Comparison of ENCODE assay signal across 13 cellular contexts in the genomic region with DNA sequence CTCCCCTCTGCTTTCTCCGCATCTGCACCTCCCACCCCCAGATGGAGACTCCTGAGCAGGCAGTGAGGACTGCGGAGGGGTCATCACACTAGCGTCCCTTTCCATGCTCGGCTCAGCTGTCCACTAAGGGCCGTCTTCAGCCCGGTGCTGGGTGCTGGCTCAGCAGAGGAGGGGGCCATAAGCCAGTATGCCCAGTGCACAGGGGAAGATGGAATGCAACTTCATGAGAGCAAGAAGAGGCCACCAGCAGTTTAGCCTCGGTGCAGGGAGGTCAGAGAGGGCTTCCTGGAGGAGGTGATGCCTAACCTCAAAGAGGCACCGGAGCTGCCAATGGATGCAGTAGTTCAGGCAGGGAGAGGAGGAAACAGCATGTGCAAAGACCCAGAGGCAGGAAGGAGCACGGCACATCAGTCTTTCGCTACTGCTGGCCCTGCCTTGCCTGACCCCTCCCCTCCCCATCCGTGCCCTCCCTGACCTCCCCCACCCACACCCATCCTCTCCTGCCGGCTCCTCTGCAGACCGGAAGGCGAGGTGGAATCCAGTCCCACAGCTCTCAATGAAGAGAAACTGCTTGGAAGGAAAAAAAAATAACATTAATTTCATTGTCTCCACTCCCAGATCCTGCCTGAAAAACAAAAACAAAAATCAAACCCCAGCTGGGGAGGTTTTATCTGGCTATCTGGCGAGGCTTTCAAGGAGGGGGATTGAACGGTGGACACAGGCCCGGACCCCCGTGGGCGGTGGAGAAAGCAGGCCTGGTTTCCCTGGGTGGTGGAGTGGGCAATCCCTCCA. TPM values are rescaled to one million over a fixed set of nuclear protein-coding genes. Genes with fewer than 3 reads are reported as not detected.
A peak's percentile ranks its signal among the peaks of the same experiment; 100 is the strongest.
DNase-seq lines count a peak whose midpoint lies in the region; ATAC-seq and TF ChIP-seq lines count a peak whose summit lies in the region.
"Had no signal": no experiment of that assay in that cellular context is flagged by ENCODE, and none has a peak within 500 bp of the region (broad histone marks: within the 10 kb centered on the region; RNA-seq: fewer than 3 reads in every experiment).

No MANE protein-coding gene starts in this region.

- peak; percentile 2 for DNase-seq in AG08396 (ENCODE audit: low spot score)
- DNase-seq in adipocyte (ENCODE audit: low read depth) = no peak
- DNase-seq in left lung = peak; percentile 32 to 49
- peak; percentile 74 for DNase-seq in posterior vena cava (ENCODE audit: low spot score)
- no peak for DNase-seq in brain microvascular endothelial cell
- no peak for DNase-seq in mesenteric fat pad (ENCODE audit: low spot score)
- no peak for DNase-seq in activated gamma-delta T cell treated with Interleukin-2 at 50 U/mL for 16 hours
- DNase-seq in NCI-H748 treated with DMSO at 0.1 percent for 48 hours (lab: John Stamatoyannopoulos, UW) = no peak
- DNase-seq: activated T-cell treated with anti-CD3 and anti-CD28 coated beads, Interleukin-2, amount 50 U/mL, for 72 hours; KG1; naive B cell; NCI-H1105 treated with DMSO at 0.1 percent for 48 hours; T-helper 1 cell had no signal

- no peak overlapping the region for H3K4me3 ChIP-seq in adipocyte (ENCODE audit: low read length)
- H3K4me3 ChIP-seq in left lung = no peak overlapping the region
- no peak overlapping the region for H3K4me3 ChIP-seq in brain microvascular endothelial cell (ENCODE audit: low read depth, low read length)

- H3K9ac ChIP-seq in adipocyte (ENCODE audit: low read length) = peak overlapping the region; percentile 40

- H3K27ac ChIP-seq in left lung (peak overlapping the region; percentile 97 to 98), brain microvascular endothelial cell (no peak overlapping the region)

- H3K4me1 ChIP-seq in adipocyte (ENCODE audit: control insufficient read depth, insufficient read depth, low read length) = peaks cover 30% of the 10 kb centered on the region
- peaks cover 48 to 90% of the 10 kb centered on the region in 2 donors for H3K4me1 ChIP-seq in left lung

- no peaks in the 10 kb centered on the region for H3K9me3 ChIP-seq in adipocyte (ENCODE audit: control insufficient read depth, low read length)
- H3K9me3 ChIP-seq in left lung = no peaks in the 10 kb centered on the region

- in situ Hi-C loops in brain microvascular endothelial cell (cut with HindIII; ENCODE audit: low pct_ligation_motif_present, low sequenced_read_pairs) = no loop called here

- TF ChIP-seq CTCF in left lung (IDR thresholded peaks at IDR 0.05) = no peak
- no peak for TF ChIP-seq CTCF in brain microvascular endothelial cell (IDR thresholded peaks at IDR 0.05; ENCODE audit: low read depth, low read length, missing control alignments)

- intact Hi-C loops in left lung (cut with DNase I) = no loop called here
- intact Hi-C loops in posterior vena cava (cut with DNase I) = no loop called here

- H3K36me3 ChIP-seq in adipocyte (ENCODE audit: control insufficient read depth, insufficient read depth, low read length, severe bottlenecking) (no peaks in the 10 kb centered on the region), left lung (no peaks in the 10 kb centered on the region), brain microvascular endothelial cell (replicated peaks) (no peaks in the 10 kb centered on the region)

- H3K27me3 ChIP-seq in adipocyte (replicated peaks; ENCODE audit: control insufficient read depth, insufficient read depth, low read length) (no peaks in the 10 kb centered on the region), left lung (no peaks in the 10 kb centered on the region), brain microvascular endothelial cell (replicated peaks) (no peaks in the 10 kb centered on the region)

- ATAC-seq in left lung = no peak
- ATAC-seq: activated T-cell treated with anti-CD3 and anti-CD28 coated beads, Interleukin-2, amount 50 U/mL, for 72 hours had no signal

RNA-seq across cellular contexts. Expression of gene PLXND1, which starts 15.3 kb away (rescaled TPM):
- total RNA-seq in left lung (100 to 1,000 TPM; 198 to 259 TPM), posterior vena cava (100 to 1,000 TPM; 155 to 241 TPM), mesenteric fat pad (265 TPM)

Comparison
In these comparisons a context has a peak if more than half of its experiments do, and no peak if none do; other contexts are left out.
1. DNase-seq: peak in AG08396 (single experiment), left lung (2 of 2) and posterior vena cava (single experiment); none in adipocyte (single experiment), brain microvascular endothelial cell (single experiment), mesenteric fat pad (single experiment), activated gamma-delta T cell treated with Interleukin-2 at 50 U/mL for 16 hours (single experiment) and NCI-H748 treated with DMSO at 0.1 percent for 48 hours (single experiment).